ENCODE assay signal across 1 cellular context in genomic region chr19:40367577-40368434, GRCh38.
TF ChIP-seq lines count a peak whose summit lies in the region.

No MANE protein-coding gene starts in this region.

TF ChIP-seq in K562, 482 proteins besides CTCF, POLR2A, EP300 and RAD21:
- TF ChIP-seq GTF3C2 (IDR thresholded peaks at IDR 0.05; ENCODE audit: borderline replicate concordance, extremely low read depth, insufficient read length): no peak
- no peak for TF ChIP-seq NFE2 (IDR thresholded peaks at IDR 0.05; ENCODE audit: low read depth)
- peak; percentile 75 for TF ChIP-seq RBM25 (IDR thresholded peaks at IDR 0.05; ENCODE audit: low read depth, low read length, severe bottlenecking)
- TF ChIP-seq ZFP36 (IDR thresholded peaks at IDR 0.05; ENCODE audit: low read depth, low read length, partially characterized antibody): no peak
